In the genomic region with DNA sequence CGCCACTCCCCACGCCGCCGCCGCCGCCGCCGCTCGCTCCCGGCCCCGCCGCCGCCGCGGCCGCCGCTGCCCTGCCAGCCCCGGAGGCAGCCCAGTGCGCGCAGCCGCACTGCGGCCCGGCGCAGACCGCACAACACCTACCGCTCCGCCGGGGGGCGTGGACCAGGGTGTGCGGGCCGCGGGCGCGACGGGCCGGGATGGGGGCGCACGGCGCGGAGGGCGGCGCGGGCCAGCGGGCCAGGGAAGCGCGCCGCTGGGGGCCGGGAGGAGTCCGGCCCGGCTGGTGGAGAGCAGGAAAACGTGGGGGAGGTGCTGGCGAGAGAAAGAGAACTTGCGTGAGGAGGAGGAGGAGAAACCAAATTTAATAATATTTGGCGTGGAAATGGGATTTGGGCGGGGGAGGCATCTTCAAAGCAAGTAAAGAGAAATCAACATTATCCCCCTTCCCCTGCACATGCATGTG, we compare ENCODE assay signal across 8 cellular contexts. TPM values are rescaled to one million over a fixed set of nuclear protein-coding genes. Genes with fewer than 3 reads are reported as not detected.
DNase-seq lines count a peak whose midpoint lies in the region; ATAC-seq and TF ChIP-seq lines count a peak whose summit lies in the region.

A gene (minus strand): TSS at position 106 of the 463 bp plus-strand sequence. CDS start 594 bp downstream, outside the sequence.

- H3K4me1 ChIP-seq in heart left ventricle: peaks cover 0 to 49% (median 25%) of the 10 kb centered on the region in 12 donors
- H3K4me1 ChIP-seq in upper lobe of left lung: peaks cover 26 to 36% (median 29%) of the 10 kb centered on the region in 4 donors

- H3F3A ChIP-seq in SU-DHL-6 (ENCODE audit: insufficient read depth): peaks cover 24% of the 10 kb centered on the region

- peaks cover 7% of the 10 kb centered on the region for H4K20me1 ChIP-seq in SU-DHL-6 (ENCODE audit: low read depth, low read length)

- H3K36me3 Mint-ChIP-seq in activated naive CD8-positive, alpha-beta T cell treated with anti-CD3 and anti-CD28 coated beads, Interleukin-2, amount 50 U/mL, for 24 hours (ENCODE audit: low read depth): peaks cover 11% of the 10 kb centered on the region

- H3K4me3 Mint-ChIP-seq in activated naive CD8-positive, alpha-beta T cell treated with anti-CD3 and anti-CD28 coated beads, Interleukin-2, amount 50 U/mL, for 24 hours: peak within 1 kb of the TSS; percentile 95

- H3K9me3 Mint-ChIP-seq in activated naive CD8-positive, alpha-beta T cell treated with anti-CD3 and anti-CD28 coated beads, Interleukin-2, amount 50 U/mL, for 24 hours: no peaks in the 10 kb centered on the region

- peaks cover 51% of the 10 kb centered on the region for H3K79me2 ChIP-seq in SU-DHL-6 (ENCODE audit: insufficient read depth, low read length)

- H2AFZ ChIP-seq in SU-DHL-6 (ENCODE audit: low read depth, low read length, severe bottlenecking): peak within 1 kb of the TSS; percentile 64

- TF ChIP-seq POLR2A in heart left ventricle (IDR thresholded peaks at IDR 0.05) (no peak), upper lobe of left lung (IDR thresholded peaks at IDR 0.05) (peak in 1 of 4 donors; percentile 28)

- peaks cover 48% of the 10 kb centered on the region for H3K4me1 Mint-ChIP-seq in activated naive CD8-positive, alpha-beta T cell treated with anti-CD3 and anti-CD28 coated beads, Interleukin-2, amount 50 U/mL, for 24 hours

- WGBS in heart left ventricle, 4 donors: 0 to 1% (median 1%) methylated on average over 38 to 55 of the region's 55 CpGs
- WGBS in upper lobe of left lung, 2 donors: 0 to 2% methylated on average over 20 to 31 of the region's 55 CpGs

- ATAC-seq in GM21529 (IDR thresholded peaks at IDR 0.05; ENCODE audit: unreplicated experiment) (peak; percentile 46), heart left ventricle (peak; percentile 37 to 87 (median 80)), upper lobe of left lung (ENCODE audit: low FRiP score in 2 of 2) (peak; percentile 79 to 92)
- peak; percentile 65 for ATAC-seq in activated naive CD8-positive, alpha-beta T cell treated with anti-CD3 and anti-CD28 coated beads, Interleukin-2, amount 50 U/mL, for 24 hours

- H3K27ac Mint-ChIP-seq in activated naive CD8-positive, alpha-beta T cell treated with anti-CD3 and anti-CD28 coated beads, Interleukin-2, amount 50 U/mL, for 24 hours: peak within 1 kb of the TSS; percentile 98

- H3K27me3 Mint-ChIP-seq in activated naive CD8-positive, alpha-beta T cell treated with anti-CD3 and anti-CD28 coated beads, Interleukin-2, amount 50 U/mL, for 24 hours: no peaks in the 10 kb centered on the region

- no peaks in the 10 kb centered on the region for H3K9me2 ChIP-seq in SU-DHL-6 (replicated peaks; ENCODE audit: insufficient read depth, low read length)

- peak within 1 kb of the TSS; percentile 85 for H3K4me2 ChIP-seq in SU-DHL-6 (ENCODE audit: low read depth, low read length, poor library complexity, severe bottlenecking)

- no peak for TF ChIP-seq EP300 in upper lobe of left lung (IDR thresholded peaks at IDR 0.05)

- H3K27me3 ChIP-seq in SU-DHL-6 (ENCODE audit: low read length) (no peaks in the 10 kb centered on the region), heart left ventricle (no peaks in the 10 kb centered on the region), upper lobe of left lung (no peaks in the 10 kb centered on the region)

- H3K4me3 ChIP-seq in SU-DHL-6 (ENCODE audit: insufficient read depth, low read length, poor library complexity, severe bottlenecking) (peak within 1 kb of the TSS; percentile 94), heart left ventricle (peak within 1 kb of the TSS; percentile 70 to 96 (median 79)), upper lobe of left lung (peak within 1 kb of the TSS; percentile 77 to 94 (median 87))

- no peaks in the 10 kb centered on the region; the same call in 1 of the 2 replicates for H3K36me3 ChIP-seq in SU-DHL-6 (ENCODE audit: low read length)
- H3K36me3 ChIP-seq in heart left ventricle: no peaks in the 10 kb centered on the region
- H3K36me3 ChIP-seq in upper lobe of left lung: no peaks in the 10 kb centered on the region

- H3K27ac ChIP-seq in SU-DHL-6 (ENCODE audit: low read depth, low read length) (peak within 1 kb of the TSS; percentile 89), heart left ventricle (peak within 1 kb of the TSS; percentile 85 to 94 (median 90)), upper lobe of left lung (peak within 1 kb of the TSS; percentile 86 to 96 (median 88))

- H3K9me3 ChIP-seq in SU-DHL-6 (ENCODE audit: insufficient read depth, low read length) (no peaks in the 10 kb centered on the region), heart left ventricle (no peaks in the 10 kb centered on the region), upper lobe of left lung (no peaks in the 10 kb centered on the region)

- intact Hi-C loops in heart left ventricle (cut with DNase I): loop anchor here in 8 of 10 donors (2.0 to 10.0 kb wide), 9 partner anchors 139 to 1047 kb away; a partner anchor contains a TSS

- peak; percentile 87 for DNase-seq in DMS53 (lab: John Stamatoyannopoulos, UW)
- peak; percentile 47 to 60 for DNase-seq in Kasumi-1 (lab: John Stamatoyannopoulos, UW)
- peak; percentile 74 for DNase-seq in activated naive CD8-positive, alpha-beta T cell treated with anti-CD3 and anti-CD28 coated beads, Interleukin-2, amount 50 U/mL, for 24 hours
- DNase-seq in heart left ventricle: peak; percentile 73 to 88 (median 80)
- peak; percentile 47 for DNase-seq in pons (ENCODE audit: low spot score)
- peak; percentile 78 to 96 for DNase-seq in upper lobe of left lung

- TF ChIP-seq CTCF in SU-DHL-6 (IDR thresholded peaks at IDR 0.05; ENCODE audit: insufficient read depth, low read length, poor library complexity, severe bottlenecking) (no peak), heart left ventricle (IDR thresholded peaks at IDR 0.05) (peak in 1 of 12 donors; percentile 15), upper lobe of left lung (IDR thresholded peaks at IDR 0.05) (peak in 4 of 6 experiments; percentile 6 to 46 (median 30))

- H3K9ac ChIP-seq in SU-DHL-6 (ENCODE audit: low read length): peak within 1 kb of the TSS; percentile 74

RNA-seq across cellular contexts. Expression of the gene that starts here (rescaled TPM):
- total RNA-seq in heart left ventricle (10 to 100 TPM in 4 of 9 donors, 1 to 10 TPM in 5; 6.0 to 15.2 (median 8.2) TPM), upper lobe of left lung (10 to 100 TPM in 4 of 6 donors, 1 to 10 TPM in 2; 8.0 to 17.9 (median 12.5) TPM)
- polyA plus RNA-seq in heart left ventricle: 1 to 10 TPM in 1 of 2 donors, under 1 TPM in 1; 0.91 to 2.1 TPM

Comparison
In these comparisons a context has a peak if more than half of its experiments do, and no peak if none do; other contexts are left out.
1. Peak in every context shown above with its lines: DNase-seq, ATAC-seq, H3K4me3 ChIP-seq and H3K27ac ChIP-seq.